Comparison of ENCODE assay signal across 24 cellular contexts in genomic region chr6:74482180-74482579, GRCh38.
"Had no signal": no experiment of that assay in that cellular context is flagged by ENCODE, and none has a peak within 500 bp of the region (broad histone marks: within the 10 kb centered on the region; RNA-seq: fewer than 3 reads in every experiment).

No MANE protein-coding gene starts in this region.

- ATAC-seq: foreskin keratinocyte, gastroesophageal sphincter, heart left ventricle, left lung, left ventricle myocardium superior, lower lobe of right lung, mucosa of descending colon had no signal

- H3K27ac Mint-ChIP-seq: immature natural killer cell, mesothelial cell of epicardium had no signal

- H3K4me1 ChIP-seq: colonic mucosa, foreskin keratinocyte, heart left ventricle, left lung, lower lobe of right lung had no signal

- H3K36me3 ChIP-seq: colonic mucosa, esophagus muscularis mucosa, gastroesophageal sphincter, heart left ventricle, left lung, lower lobe of right lung had no signal

- H3K9me3 ChIP-seq: colonic mucosa, esophagus muscularis mucosa, gastroesophageal sphincter, heart left ventricle, lower lobe of right lung, mucosa of descending colon had no signal

- H3K4me3 Mint-ChIP-seq: immature natural killer cell, mesothelial cell of epicardium had no signal

- H3K27me3 ChIP-seq: colonic mucosa, esophagus muscularis mucosa, foreskin keratinocyte, gastroesophageal sphincter, heart left ventricle, hepatocyte, left lung had no signal

- H3K4me1 Mint-ChIP-seq: immature natural killer cell, mesothelial cell of epicardium had no signal

- H3K36me3 Mint-ChIP-seq: immature natural killer cell, mesothelial cell of epicardium had no signal

- H3K4me3 ChIP-seq: colonic mucosa, dorsolateral prefrontal cortex, esophagus muscularis mucosa, gastroesophageal sphincter, heart left ventricle, hepatocyte, left lung, lower lobe of right lung, mucosa of descending colon had no signal

- DNase-seq: colonic mucosa; cortex of kidney; dermis blood vessel endothelial cell; dorsolateral prefrontal cortex; effector CD4-positive, alpha-beta T cell; effector memory CD4-positive, alpha-beta T cell; foreskin keratinocyte; heart left ventricle; hypothalamus; immature natural killer cell; islet precursor cell; kidney; kidney glomerular epithelial cell; left lung; left ventricle myocardium superior; lower lobe of right lung; mesenchymal stem cell; mucosa of descending colon had no signal

- FAIRE-seq: endothelial cell of umbilical vein, frontal cortex, kidney had no signal

- H3K27ac ChIP-seq: colonic mucosa, dorsolateral prefrontal cortex, esophagus muscularis mucosa, foreskin keratinocyte, gastroesophageal sphincter, heart left ventricle, hepatocyte, left lung, lower lobe of right lung had no signal
